8 cellular contexts compared by ENCODE assay signal in genomic region chr14:77025744-77026165, GRCh38. TPM values are rescaled to one million over a fixed set of nuclear protein-coding genes. Genes with fewer than 3 reads are reported as not detected.
DNase-seq lines count a peak whose midpoint lies in the region; TF ChIP-seq lines count a peak whose summit lies in the region.

No MANE protein-coding gene starts in this region.

- DNase-seq in MG63 (no peak), NCI-H2107 treated with DMSO at 0.1 percent for 48 hours (lab: John Stamatoyannopoulos, UW; ENCODE audit: unreplicated experiment) (no peak), GF-D8 (lab: John Stamatoyannopoulos, UW) (no peak), GM19238 (ENCODE audit: insufficient read length, low spot score) (no peak)
- no peak for DNase-seq in effector memory CD4-positive, alpha-beta T cell
- DNase-seq in activated CD4-positive, alpha-beta T cell treated with anti-CD3 and anti-CD28 coated beads, Interleukin-2, amount 50 U/mL, for 48 hours: no peak

- H4K20me1 ChIP-seq in BLaER1 treated with 17β-estradiol and CSF1 and Interleukin-3, amounts not matched to agents 10 nM and 100 nM: peaks cover 18 to 61% (median 41%) of the 10 kb centered on the region in 11 experiments; a peak in 21 of 22 replicates

- H3K36me3 ChIP-seq in BLaER1 treated with 17β-estradiol and CSF1 and Interleukin-3, amounts not matched to agents 10 nM and 100 nM: peaks cover 0 to 46% (median 14%) of the 10 kb centered on the region in 11 experiments; a peak in 19 of 22 replicates
- H3K36me3 ChIP-seq in MG63: peaks cover 28% of the 10 kb centered on the region
- peaks cover 8% of the 10 kb centered on the region for H3K36me3 ChIP-seq in effector memory CD4-positive, alpha-beta T cell (ENCODE audit: control insufficient read depth, insufficient read depth, low read length)

- peak overlapping the region; percentile 91 to 94 (median 93) for H3K4me3 Mint-ChIP-seq in nephron

- peak overlapping the region in 9 of 10 experiments; percentile 67 to 95 (median 87); a peak in 16 of 20 replicates for H3K4me3 ChIP-seq in BLaER1 treated with 17β-estradiol and CSF1 and Interleukin-3, amounts not matched to agents 10 nM and 100 nM
- H3K4me3 ChIP-seq in MG63: peak overlapping the region; percentile 73
- H3K4me3 ChIP-seq in effector memory CD4-positive, alpha-beta T cell (ENCODE audit: insufficient read depth, low read depth, low read length, poor library complexity, severe bottlenecking): peak overlapping the region; percentile 4

- peaks cover 52 to 82% (median 73%) of the 10 kb centered on the region in 10 experiments for H3K4me1 ChIP-seq in BLaER1 treated with 17β-estradiol and CSF1 and Interleukin-3, amounts not matched to agents 10 nM and 100 nM
- peaks cover 56% of the 10 kb centered on the region for H3K4me1 ChIP-seq in effector memory CD4-positive, alpha-beta T cell (ENCODE audit: control insufficient read depth, insufficient read depth, low read length, poor library complexity, severe bottlenecking)

- H3K27ac Mint-ChIP-seq in nephron: peak overlapping the region; percentile 96 to 100 (median 99)

- TF ChIP-seq CTCF in nephron (IDR thresholded peaks at IDR 0.05; ENCODE audit: unreplicated experiment in 3 of 3): no peak

- no peaks in the 10 kb centered on the region for H3K9me3 Mint-ChIP-seq in nephron

- H3K9ac ChIP-seq in BLaER1 treated with 17β-estradiol and CSF1 and Interleukin-3, amounts not matched to agents 10 nM and 100 nM: peak overlapping the region in 10 of 11 experiments; percentile 88 to 100 (median 98); a peak in 15 of 22 replicates

- peaks cover 49% of the 10 kb centered on the region for H3K4me1 Mint-ChIP-seq in nephron

- H3K4me2 ChIP-seq in BLaER1 treated with 17β-estradiol and CSF1 and Interleukin-3, amounts not matched to agents 10 nM and 100 nM: peak overlapping the region; percentile 85 to 100 (median 95)

- peak overlapping the region in 9 of 11 experiments; percentile 18 to 100 (median 99); a peak in 13 of 22 replicates for H3K27ac ChIP-seq in BLaER1 treated with 17β-estradiol and CSF1 and Interleukin-3, amounts not matched to agents 10 nM and 100 nM
- no peak overlapping the region for H3K27ac ChIP-seq in effector memory CD4-positive, alpha-beta T cell (ENCODE audit: insufficient read depth, low read length, poor library complexity, severe bottlenecking)

- no peaks in the 10 kb centered on the region; a peak in 1 of 22 replicates for H3K27me3 ChIP-seq in BLaER1 treated with 17β-estradiol and CSF1 and Interleukin-3, amounts not matched to agents 10 nM and 100 nM
- H3K27me3 ChIP-seq in MG63: no peaks in the 10 kb centered on the region
- no peaks in the 10 kb centered on the region for H3K27me3 ChIP-seq in effector memory CD4-positive, alpha-beta T cell (replicated peaks; ENCODE audit: control insufficient read depth, insufficient read depth, low read length, poor library complexity, severe bottlenecking)

- H3K9me3 ChIP-seq in BLaER1 treated with 17β-estradiol and CSF1 and Interleukin-3, amounts not matched to agents 10 nM and 100 nM (replicated peaks in 1 of 11): no peaks in the 10 kb centered on the region
- H3K9me3 ChIP-seq in MG63: no peaks in the 10 kb centered on the region
- H3K9me3 ChIP-seq in effector memory CD4-positive, alpha-beta T cell (ENCODE audit: control insufficient read depth, low read length): no peaks in the 10 kb centered on the region

- H3K27me3 Mint-ChIP-seq in nephron (ENCODE audit: low read depth): peaks cover 9% of the 10 kb centered on the region

- peaks cover 32% of the 10 kb centered on the region for H3K36me3 Mint-ChIP-seq in nephron (ENCODE audit: low read depth)

RNA-seq across cellular contexts. Expression of gene IRF2BPL, which starts 2.8 kb away (rescaled TPM):
- 18.1 and 34.9 TPM in 2 replicates for total RNA-seq in MG63 (2014; rRNA removed; shearing (Covaris generic); ENCODE audit: low replicate concordance)

Comparison
In these comparisons a context has a peak if more than half of its experiments do, and no peak if none do; other contexts are left out.
1. H3K4me3 ChIP-seq: peak in every context shown above with its lines; median percentile 87 in BLaER1 treated with 17β-estradiol and CSF1 and Interleukin-3, amounts not matched to agents 10 nM and 100 nM; 73 in MG63; 4 in effector memory CD4-positive, alpha-beta T cell.